ENCODE assay signal across 2 cellular contexts in the genomic region with DNA sequence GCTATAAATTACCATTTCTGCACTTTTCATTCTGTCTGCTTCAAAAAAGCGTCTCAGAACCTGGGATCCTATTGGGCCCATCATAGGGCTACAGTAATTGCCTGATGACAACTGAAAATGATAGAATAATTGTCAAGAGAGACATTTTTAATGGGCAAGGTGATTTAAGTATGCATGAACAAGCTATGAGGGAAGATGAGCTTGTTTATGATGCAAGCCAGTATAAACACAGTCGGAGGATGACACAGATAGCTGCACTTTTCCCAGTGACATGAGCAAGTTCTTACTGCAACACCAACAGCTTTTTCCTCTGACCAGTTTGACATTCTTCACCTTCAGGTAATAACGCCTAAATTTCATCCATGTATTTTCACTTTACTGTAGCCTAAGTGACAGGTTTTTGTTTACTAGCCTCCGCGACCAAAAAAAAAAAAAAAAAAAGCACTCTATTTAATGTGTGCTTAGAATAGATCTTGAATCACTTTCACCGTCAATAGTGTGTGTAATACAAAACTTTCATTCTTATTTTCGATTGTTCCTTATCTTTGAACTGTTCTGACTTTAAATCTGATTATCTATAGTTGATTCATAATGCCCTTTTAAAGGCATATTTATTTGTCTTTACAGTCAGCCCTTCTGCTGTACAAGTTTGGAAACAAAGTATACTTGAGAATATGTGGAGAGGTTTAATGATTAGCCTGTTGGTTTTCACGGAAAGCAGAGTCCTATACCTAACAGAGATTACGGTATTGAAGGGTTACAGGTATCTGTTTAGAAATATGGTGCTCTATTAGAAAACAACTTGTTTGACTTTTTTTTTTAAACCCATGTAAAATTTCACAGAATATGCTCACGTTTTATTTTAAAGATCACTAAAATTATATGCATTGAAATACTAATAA.
TF ChIP-seq lines count a peak whose summit lies in the region.

No MANE protein-coding gene starts in this region.

TF ChIP-seq in HEK293, 187 proteins besides CTCF, POLR2A, EP300 and RAD21 (continued from another document and continues in another):
- TF ChIP-seq ZNF362 (tag by site-specific recombination; IDR thresholded peaks at IDR 0.05) = peak; percentile 55; the same call in 1 of the 2 replicates
- TF ChIP-seq PRDM1 (tag by site-specific recombination; IDR thresholded peaks at IDR 0.05) = peak; percentile 94
- no peak for TF ChIP-seq ZNF548 (tag by site-specific recombination; IDR thresholded peaks at IDR 0.05)
- no peak for TF ChIP-seq ZFP69B (tag by site-specific recombination; IDR thresholded peaks at IDR 0.05)
- TF ChIP-seq SCRT2 (tag by site-specific recombination; IDR thresholded peaks at IDR 0.05) = peak; percentile 90
- TF ChIP-seq ZIC2 (tag by site-specific recombination; IDR thresholded peaks at IDR 0.05) = no peak
- peak; percentile 42 for TF ChIP-seq BCL6B (tag by site-specific recombination; IDR thresholded peaks at IDR 0.05)
- TF ChIP-seq REPIN1 (tag by site-specific recombination; IDR thresholded peaks at IDR 0.05; ENCODE audit: low read depth) = no peak
- no peak for TF ChIP-seq ZNF747 (tag by site-specific recombination; IDR thresholded peaks at IDR 0.05)
- TF ChIP-seq ZNF202 (tag by site-specific recombination; IDR thresholded peaks at IDR 0.05; ENCODE audit: borderline replicate concordance) = no peak
- no peak for TF ChIP-seq ZNF311 (tag by site-specific recombination; IDR thresholded peaks at IDR 0.05; ENCODE audit: borderline replicate concordance)
- peak; percentile 56; the same call in 1 of the 2 replicates for TF ChIP-seq IKZF3 (tag by site-specific recombination; IDR thresholded peaks at IDR 0.05)
- TF ChIP-seq ZNF558 (tag by site-specific recombination; IDR thresholded peaks at IDR 0.05) = no peak
- TF ChIP-seq ZNF692 (tag by site-specific recombination; IDR thresholded peaks at IDR 0.05) = no peak
- TF ChIP-seq ZNF366 (tag by site-specific recombination; conservative IDR thresholded peaks at IDR 0.05) = peak; percentile 43; the same call in 1 of the 2 replicates
- peak; percentile 86 for TF ChIP-seq ZBTB17 (tag by site-specific recombination; IDR thresholded peaks at IDR 0.05)
- TF ChIP-seq BCL11A (tag by site-specific recombination; IDR thresholded peaks at IDR 0.05; ENCODE audit: low read depth) = no peak
- TF ChIP-seq PRDM6 (tag by site-specific recombination; IDR thresholded peaks at IDR 0.05) = 0 out of 2 replicates have a peak, but pooled peaks have one; percentile 9
- peak; percentile 65; the same call in 1 of the 2 replicates for TF ChIP-seq SCRT1 (tag by site-specific recombination; IDR thresholded peaks at IDR 0.05; ENCODE audit: borderline replicate concordance)
- no peak for TF ChIP-seq ZNF433 (tag by site-specific recombination; IDR thresholded peaks at IDR 0.05; ENCODE audit: low read depth)
- no peak for TF ChIP-seq ZNF157 (tag by site-specific recombination; IDR thresholded peaks at IDR 0.05)
- peak; percentile 82 for TF ChIP-seq FEZF1 (tag by site-specific recombination; IDR thresholded peaks at IDR 0.05)
- TF ChIP-seq ZSCAN23 (tag by site-specific recombination; IDR thresholded peaks at IDR 0.05) = 0 out of 2 replicates have a peak, but pooled peaks have one; percentile 26
- no peak for TF ChIP-seq OVOL3 (tag by site-specific recombination; IDR thresholded peaks at IDR 0.05)

TF ChIP-seq in PFSK-1, 5 proteins besides CTCF, POLR2A, EP300 and RAD21:
- TF ChIP-seq, protein P1, sequence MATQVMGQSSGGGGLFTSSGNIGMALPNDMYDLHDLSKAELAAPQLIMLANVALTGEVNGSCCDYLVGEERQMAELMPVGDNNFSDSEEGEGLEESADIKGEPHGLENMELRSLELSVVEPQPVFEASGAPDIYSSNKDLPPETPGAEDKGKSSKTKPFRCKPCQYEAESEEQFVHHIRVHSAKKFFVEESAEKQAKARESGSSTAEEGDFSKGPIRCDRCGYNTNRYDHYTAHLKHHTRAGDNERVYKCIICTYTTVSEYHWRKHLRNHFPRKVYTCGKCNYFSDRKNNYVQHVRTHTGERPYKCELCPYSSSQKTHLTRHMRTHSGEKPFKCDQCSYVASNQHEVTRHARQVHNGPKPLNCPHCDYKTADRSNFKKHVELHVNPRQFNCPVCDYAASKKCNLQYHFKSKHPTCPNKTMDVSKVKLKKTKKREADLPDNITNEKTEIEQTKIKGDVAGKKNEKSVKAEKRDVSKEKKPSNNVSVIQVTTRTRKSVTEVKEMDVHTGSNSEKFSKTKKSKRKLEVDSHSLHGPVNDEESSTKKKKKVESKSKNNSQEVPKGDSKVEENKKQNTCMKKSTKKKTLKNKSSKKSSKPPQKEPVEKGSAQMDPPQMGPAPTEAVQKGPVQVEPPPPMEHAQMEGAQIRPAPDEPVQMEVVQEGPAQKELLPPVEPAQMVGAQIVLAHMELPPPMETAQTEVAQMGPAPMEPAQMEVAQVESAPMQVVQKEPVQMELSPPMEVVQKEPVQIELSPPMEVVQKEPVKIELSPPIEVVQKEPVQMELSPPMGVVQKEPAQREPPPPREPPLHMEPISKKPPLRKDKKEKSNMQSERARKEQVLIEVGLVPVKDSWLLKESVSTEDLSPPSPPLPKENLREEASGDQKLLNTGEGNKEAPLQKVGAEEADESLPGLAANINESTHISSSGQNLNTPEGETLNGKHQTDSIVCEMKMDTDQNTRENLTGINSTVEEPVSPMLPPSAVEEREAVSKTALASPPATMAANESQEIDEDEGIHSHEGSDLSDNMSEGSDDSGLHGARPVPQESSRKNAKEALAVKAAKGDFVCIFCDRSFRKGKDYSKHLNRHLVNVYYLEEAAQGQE (IDR thresholded peaks at IDR 0.05; ENCODE audit: insufficient read depth in 1 of 2, low read depth in 2 of 2, low read length in 2 of 2) = no peak
- TF ChIP-seq SIN3A (IDR thresholded peaks at IDR 0.05; ENCODE audit: borderline replicate concordance, insufficient read depth, low read length) (peak; percentile 52; the same call in 1 of the 2 replicates), POLR2AphosphoS5 (IDR thresholded peaks at IDR 0.05; ENCODE audit: low read depth, low read length) (no peak), TAF1 (IDR thresholded peaks at IDR 0.05; ENCODE audit: borderline replicate concordance, insufficient read depth, low read length) (no peak)
